In the genomic region with DNA sequence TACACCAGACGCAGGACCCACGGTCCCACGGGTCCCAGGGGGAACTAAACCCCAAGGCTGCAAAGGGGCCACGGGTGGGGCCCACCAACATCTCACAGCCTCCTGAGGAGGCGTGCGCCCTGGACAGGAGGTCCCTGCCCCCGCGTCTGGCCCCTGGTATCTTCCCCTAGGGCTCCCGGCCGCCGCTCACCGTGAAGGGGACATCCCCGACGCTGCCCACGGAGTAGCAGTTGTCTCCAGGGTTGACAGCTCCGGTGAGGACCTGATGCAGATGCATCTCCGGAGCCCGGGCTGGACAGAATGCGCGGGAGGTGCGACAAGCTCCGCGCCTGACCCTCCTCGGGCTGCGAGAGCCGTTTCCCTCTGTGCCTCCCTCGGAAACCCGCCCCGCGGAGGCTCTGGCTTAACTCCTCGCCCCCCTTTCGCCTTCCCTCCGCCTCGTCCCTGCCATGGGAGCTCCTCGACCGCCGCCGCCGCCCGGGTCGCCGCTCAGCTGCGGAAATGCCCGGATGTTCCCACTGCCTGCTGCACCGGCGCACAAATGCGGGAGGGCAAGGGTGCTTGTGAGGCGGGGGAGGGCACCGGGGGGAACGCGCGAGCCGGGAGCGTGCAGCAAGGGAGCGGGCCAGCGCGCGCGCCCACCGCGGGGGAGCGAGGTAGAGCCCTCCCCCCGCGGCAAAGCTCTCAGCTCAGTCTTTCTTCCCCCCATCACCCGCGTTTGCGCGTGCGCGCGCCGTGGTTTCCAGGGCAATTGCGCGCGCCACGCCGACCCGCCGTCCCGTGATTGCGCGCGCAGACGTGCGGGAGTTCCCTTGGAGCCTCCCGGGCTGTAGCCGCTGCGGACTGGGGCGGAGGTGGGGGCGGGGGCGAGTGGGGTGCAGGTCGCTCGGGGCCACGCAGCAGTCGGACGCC, we compare ENCODE assay signal across 1 cellular context.
A peak's percentile ranks its signal among the peaks of the same experiment; 100 is the strongest.
TF ChIP-seq lines count a peak whose summit lies in the region.

Gene DMXL2 (minus strand): TSS at position 503 of the 912 bp plus-strand sequence. CDS start 226 bp downstream, at position 277.

TF ChIP-seq in WTC11, 78 proteins besides CTCF, POLR2A, EP300 and RAD21 (continued from another document and continues in another):
- TF ChIP-seq PRDM15 (CRISPR knock-in tag; IDR thresholded peaks at IDR 0.05) (no peak), CBFB (CRISPR knock-in tag; IDR thresholded peaks at IDR 0.05; ENCODE audit: low read depth) (no peak), NFYB (CRISPR knock-in tag; conservative IDR thresholded peaks at IDR 0.05; ENCODE audit: low read depth) (no peak), EMX1 (CRISPR knock-in tag; IDR thresholded peaks at IDR 0.05) (no peak), NFATC4 (CRISPR knock-in tag; IDR thresholded peaks at IDR 0.05) (no peak), ZBTB43 (CRISPR knock-in tag; IDR thresholded peaks at IDR 0.05) (0 out of 2 replicates have a peak, but pooled peaks have one; percentile 2), NR3C1 (CRISPR knock-in tag; conservative IDR thresholded peaks at IDR 0.05; ENCODE audit: low read depth) (no peak), ZNF396 (CRISPR knock-in tag; IDR thresholded peaks at IDR 0.05; ENCODE audit: borderline replicate concordance) (no peak), HMGA2 (CRISPR knock-in tag; IDR thresholded peaks at IDR 0.05) (no peak), FOXJ3 (CRISPR knock-in tag; IDR thresholded peaks at IDR 0.05; ENCODE audit: borderline replicate concordance) (no peak), MYBL2 (CRISPR knock-in tag; IDR thresholded peaks at IDR 0.05) (peak; percentile 71; the same call in 1 of the 2 replicates), ZNF121 (CRISPR knock-in tag; IDR thresholded peaks at IDR 0.05) (no peak), GTF2I (CRISPR knock-in tag; conservative IDR thresholded peaks at IDR 0.05) (no peak), NFE2L1 (CRISPR knock-in tag; IDR thresholded peaks at IDR 0.05) (no peak), ZNF138 (CRISPR knock-in tag; conservative IDR thresholded peaks at IDR 0.05) (no peak), USF1 (CRISPR knock-in tag; IDR thresholded peaks at IDR 0.05) (0 out of 2 replicates have a peak, but pooled peaks have one; percentile 55), IRF1 (CRISPR knock-in tag; IDR thresholded peaks at IDR 0.05) (no peak), ZNF219 (CRISPR knock-in tag; IDR thresholded peaks at IDR 0.05; ENCODE audit: borderline replicate concordance) (peak; percentile 79; the same call in 1 of the 2 replicates), JAZF1 (CRISPR knock-in tag; IDR thresholded peaks at IDR 0.05) (no peak), ZNF512 (CRISPR knock-in tag; IDR thresholded peaks at IDR 0.05; ENCODE audit: borderline replicate concordance) (no peak), ETV6 (CRISPR knock-in tag; IDR thresholded peaks at IDR 0.05) (no peak; the same call in 1 of the 2 replicates), CREM (CRISPR knock-in tag; IDR thresholded peaks at IDR 0.05) (no peak; the same call in 1 of the 2 replicates), NR1H2 (CRISPR knock-in tag; IDR thresholded peaks at IDR 0.05) (no peak), JUN (CRISPR knock-in tag; IDR thresholded peaks at IDR 0.05) (no peak), ELF4 (CRISPR knock-in tag; IDR thresholded peaks at IDR 0.05; ENCODE audit: low read depth) (no peak), IRF2 (CRISPR knock-in tag; IDR thresholded peaks at IDR 0.05; ENCODE audit: borderline replicate concordance, low read depth) (no peak), GABPB1 (CRISPR knock-in tag; IDR thresholded peaks at IDR 0.05) (no peak), RELA (CRISPR knock-in tag; IDR thresholded peaks at IDR 0.05; ENCODE audit: borderline replicate concordance) (peak; percentile 62; the same call in 1 of the 2 replicates), TP53 (CRISPR knock-in tag; IDR thresholded peaks at IDR 0.05) (no peak), PRRX2 (CRISPR knock-in tag; IDR thresholded peaks at IDR 0.05) (no peak), TEAD1 (CRISPR knock-in tag; IDR thresholded peaks at IDR 0.05) (0 out of 2 replicates have a peak, but pooled peaks have one; percentile 61), ZNF263 (CRISPR knock-in tag; IDR thresholded peaks at IDR 0.05; ENCODE audit: low read depth) (no peak), ATF2 (CRISPR knock-in tag; IDR thresholded peaks at IDR 0.05; ENCODE audit: borderline replicate concordance, low read depth) (no peak), GRHL2 (CRISPR knock-in tag; IDR thresholded peaks at IDR 0.05; ENCODE audit: insufficient replicate concordance, severe bottlenecking) (no peak)
- TF ChIP-seq, protein P1, sequence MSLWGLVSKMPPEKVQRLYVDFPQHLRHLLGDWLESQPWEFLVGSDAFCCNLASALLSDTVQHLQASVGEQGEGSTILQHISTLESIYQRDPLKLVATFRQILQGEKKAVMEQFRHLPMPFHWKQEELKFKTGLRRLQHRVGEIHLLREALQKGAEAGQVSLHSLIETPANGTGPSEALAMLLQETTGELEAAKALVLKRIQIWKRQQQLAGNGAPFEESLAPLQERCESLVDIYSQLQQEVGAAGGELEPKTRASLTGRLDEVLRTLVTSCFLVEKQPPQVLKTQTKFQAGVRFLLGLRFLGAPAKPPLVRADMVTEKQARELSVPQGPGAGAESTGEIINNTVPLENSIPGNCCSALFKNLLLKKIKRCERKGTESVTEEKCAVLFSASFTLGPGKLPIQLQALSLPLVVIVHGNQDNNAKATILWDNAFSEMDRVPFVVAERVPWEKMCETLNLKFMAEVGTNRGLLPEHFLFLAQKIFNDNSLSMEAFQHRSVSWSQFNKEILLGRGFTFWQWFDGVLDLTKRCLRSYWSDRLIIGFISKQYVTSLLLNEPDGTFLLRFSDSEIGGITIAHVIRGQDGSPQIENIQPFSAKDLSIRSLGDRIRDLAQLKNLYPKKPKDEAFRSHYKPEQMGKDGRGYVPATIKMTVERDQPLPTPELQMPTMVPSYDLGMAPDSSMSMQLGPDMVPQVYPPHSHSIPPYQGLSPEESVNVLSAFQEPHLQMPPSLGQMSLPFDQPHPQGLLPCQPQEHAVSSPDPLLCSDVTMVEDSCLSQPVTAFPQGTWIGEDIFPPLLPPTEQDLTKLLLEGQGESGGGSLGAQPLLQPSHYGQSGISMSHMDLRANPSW (CRISPR knock-in tag; conservative IDR thresholded peaks at IDR 0.05; ENCODE audit: low read depth): no peak
- TF ChIP-seq, protein P2, sequence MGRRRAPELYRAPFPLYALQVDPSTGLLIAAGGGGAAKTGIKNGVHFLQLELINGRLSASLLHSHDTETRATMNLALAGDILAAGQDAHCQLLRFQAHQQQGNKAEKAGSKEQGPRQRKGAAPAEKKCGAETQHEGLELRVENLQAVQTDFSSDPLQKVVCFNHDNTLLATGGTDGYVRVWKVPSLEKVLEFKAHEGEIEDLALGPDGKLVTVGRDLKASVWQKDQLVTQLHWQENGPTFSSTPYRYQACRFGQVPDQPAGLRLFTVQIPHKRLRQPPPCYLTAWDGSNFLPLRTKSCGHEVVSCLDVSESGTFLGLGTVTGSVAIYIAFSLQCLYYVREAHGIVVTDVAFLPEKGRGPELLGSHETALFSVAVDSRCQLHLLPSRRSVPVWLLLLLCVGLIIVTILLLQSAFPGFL (CRISPR knock-in tag; IDR thresholded peaks at IDR 0.05; ENCODE audit: borderline replicate concordance): no peak
- TF ChIP-seq, protein P3, sequence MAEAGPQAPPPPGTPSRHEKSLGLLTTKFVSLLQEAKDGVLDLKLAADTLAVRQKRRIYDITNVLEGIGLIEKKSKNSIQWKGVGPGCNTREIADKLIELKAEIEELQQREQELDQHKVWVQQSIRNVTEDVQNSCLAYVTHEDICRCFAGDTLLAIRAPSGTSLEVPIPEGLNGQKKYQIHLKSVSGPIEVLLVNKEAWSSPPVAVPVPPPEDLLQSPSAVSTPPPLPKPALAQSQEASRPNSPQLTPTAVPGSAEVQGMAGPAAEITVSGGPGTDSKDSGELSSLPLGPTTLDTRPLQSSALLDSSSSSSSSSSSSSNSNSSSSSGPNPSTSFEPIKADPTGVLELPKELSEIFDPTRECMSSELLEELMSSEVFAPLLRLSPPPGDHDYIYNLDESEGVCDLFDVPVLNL (CRISPR knock-in tag; IDR thresholded peaks at IDR 0.05; ENCODE audit: borderline replicate concordance, low read depth): no peak
- TF ChIP-seq, protein P4, sequence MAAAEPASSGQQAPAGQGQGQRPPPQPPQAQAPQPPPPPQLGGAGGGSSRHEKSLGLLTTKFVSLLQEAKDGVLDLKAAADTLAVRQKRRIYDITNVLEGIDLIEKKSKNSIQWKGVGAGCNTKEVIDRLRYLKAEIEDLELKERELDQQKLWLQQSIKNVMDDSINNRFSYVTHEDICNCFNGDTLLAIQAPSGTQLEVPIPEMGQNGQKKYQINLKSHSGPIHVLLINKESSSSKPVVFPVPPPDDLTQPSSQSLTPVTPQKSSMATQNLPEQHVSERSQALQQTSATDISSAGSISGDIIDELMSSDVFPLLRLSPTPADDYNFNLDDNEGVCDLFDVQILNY (CRISPR knock-in tag; IDR thresholded peaks at IDR 0.05): peak; percentile 73
- TF ChIP-seq, protein P5, sequence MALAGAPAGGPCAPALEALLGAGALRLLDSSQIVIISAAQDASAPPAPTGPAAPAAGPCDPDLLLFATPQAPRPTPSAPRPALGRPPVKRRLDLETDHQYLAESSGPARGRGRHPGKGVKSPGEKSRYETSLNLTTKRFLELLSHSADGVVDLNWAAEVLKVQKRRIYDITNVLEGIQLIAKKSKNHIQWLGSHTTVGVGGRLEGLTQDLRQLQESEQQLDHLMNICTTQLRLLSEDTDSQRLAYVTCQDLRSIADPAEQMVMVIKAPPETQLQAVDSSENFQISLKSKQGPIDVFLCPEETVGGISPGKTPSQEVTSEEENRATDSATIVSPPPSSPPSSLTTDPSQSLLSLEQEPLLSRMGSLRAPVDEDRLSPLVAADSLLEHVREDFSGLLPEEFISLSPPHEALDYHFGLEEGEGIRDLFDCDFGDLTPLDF (CRISPR knock-in tag; IDR thresholded peaks at IDR 0.05): no peak
- TF ChIP-seq, protein P6, sequence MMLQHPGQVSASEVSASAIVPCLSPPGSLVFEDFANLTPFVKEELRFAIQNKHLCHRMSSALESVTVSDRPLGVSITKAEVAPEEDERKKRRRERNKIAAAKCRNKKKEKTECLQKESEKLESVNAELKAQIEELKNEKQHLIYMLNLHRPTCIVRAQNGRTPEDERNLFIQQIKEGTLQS (CRISPR knock-in tag; conservative IDR thresholded peaks at IDR 0.05): no peak
